ENCODE assay signal across 8 cellular contexts in genomic region chr3:186588619-186589018, GRCh38. TPM values are rescaled to one million over a fixed set of nuclear protein-coding genes. Genes with fewer than 3 reads are reported as not detected.
DNase-seq lines count a peak whose midpoint lies in the region; ATAC-seq and TF ChIP-seq lines count a peak whose summit lies in the region.
"Had no signal": no experiment of that assay in that cellular context is flagged by ENCODE, and none has a peak within 500 bp of the region (broad histone marks: within the 10 kb centered on the region; RNA-seq: fewer than 3 reads in every experiment).

No MANE protein-coding gene starts in this region.

- H3K4me3 Mint-ChIP-seq in T-cell: no peak overlapping the region

- POLR2A ChIA-PET in T-cell (lab: Charles Lee): interaction anchor here in 1 of 2 donors (0.6 kb wide), 1 partner anchor 653 kb away, joined by 3 read pairs; no protein-coding TSS in a partner anchor

- no peak overlapping the region for H2AFZ ChIP-seq in ACC112 (ENCODE audit: low read length, unreplicated experiment)

- no peak for DNase-seq in T-cell
- DNase-seq in testis: no peak
- no peak for DNase-seq in SKM-1 treated with dmso at 0.1 percent for 144 hours (lab: John Stamatoyannopoulos, UW; ENCODE audit: unreplicated experiment)
- DNase-seq: posterior cingulate gyrus; stimulated activated CD4-positive, alpha-beta T cell treated with anti-CD3 and anti-CD28 coated beads, Interleukin-4, amount 100 ng/mL, for 24 hours had no signal

- TF ChIP-seq CTCF in testis (IDR thresholded peaks at IDR 0.05): no peak

- peaks cover 22% of the 10 kb centered on the region for H3K4me1 ChIP-seq in ACC112 (ENCODE audit: control insufficient read depth, insufficient read depth, low read length, unreplicated experiment)
- H3K4me1 ChIP-seq in testis: no peaks in the 10 kb centered on the region

- H3K9me3 Mint-ChIP-seq in T-cell: no peaks in the 10 kb centered on the region

- peaks cover 8 to 25% (median 23%) of the 10 kb centered on the region in 3 donors for H3K4me1 Mint-ChIP-seq in T-cell

- H3K27me3 Mint-ChIP-seq in T-cell: no peaks in the 10 kb centered on the region

- no peak overlapping the region for H3K27ac ChIP-seq in ACC112 (ENCODE audit: low read depth, low read length)
- H3K27ac ChIP-seq in testis: no peak overlapping the region
- H3K27ac ChIP-seq: thoracic aorta had no signal

- H3K9me3 ChIP-seq in testis: no peaks in the 10 kb centered on the region
- H3K9me3 ChIP-seq: thoracic aorta had no signal

- intact Hi-C loops in testis (cut with DNase I; ENCODE audit: low total_unique reads): no loop called here

- H3K4me3 ChIP-seq in ACC112 (ENCODE audit: low read depth, low read length) (0 out of 2 replicates have a peak overlapping the region, but pooled peaks have one; percentile 21), testis (no peak overlapping the region)
- H3K4me3 ChIP-seq: thoracic aorta had no signal

- H3K79me2 ChIP-seq in ACC112 (ENCODE audit: control insufficient read depth, insufficient read depth, low read length, unreplicated experiment): no peaks in the 10 kb centered on the region

- TF ChIP-seq POLR2A in testis (IDR thresholded peaks at IDR 0.05): no peak

- no peak for ATAC-seq in T-cell (replicated peaks in 1 of 4)

- peaks cover 17% of the 10 kb centered on the region for H3K36me3 ChIP-seq in ACC112 (ENCODE audit: insufficient read depth, low read length)
- no peaks in the 10 kb centered on the region for H3K36me3 ChIP-seq in testis (ENCODE audit: low read depth, missing control alignments)

- CTCF ChIA-PET in T-cell (lab: Charles Lee): interaction anchor here (0.6 to 2.7 kb wide), 2 partner anchors 28 to 176 kb away, joined by 3 to 8 read pairs; no protein-coding TSS in a partner anchor

- peaks cover 22% of the 10 kb centered on the region for H3K36me3 Mint-ChIP-seq in T-cell

- WGBS in testis, 2 donors: 82 to 85% methylated on average over 2 of the region's 2 CpGs

- H3K27me3 ChIP-seq in ACC112 (ENCODE audit: insufficient read depth, low read length) (no peaks in the 10 kb centered on the region), testis (no peaks in the 10 kb centered on the region)

- H3K27ac Mint-ChIP-seq in T-cell: peak overlapping the region; percentile 23 to 54

RNA-seq across cellular contexts. Expression of gene DNAJB11, which starts 18.1 kb away (rescaled TPM):
- total RNA-seq in T-cell (10 to 100 TPM; 28.7 to 65.4 (median 31.7) TPM), testis (10 to 100 TPM; 39.3 to 60.2 TPM)
- 58.5 TPM for polyA plus RNA-seq in testis (ENCODE audit: insufficient read depth, low read depth, low replicate concordance)

RNA-seq across cellular contexts. Expression of gene TBCCD1, which starts 21.5 kb away (rescaled TPM):
- 10 to 100 TPM; 16.1 to 17.4 (median 16.5) TPM for total RNA-seq in T-cell
- 10 to 100 TPM; 33.1 to 35.0 TPM for total RNA-seq in testis
- polyA plus RNA-seq in testis (ENCODE audit: insufficient read depth, low read depth, low replicate concordance): 43.4 TPM

RNA-seq across cellular contexts. Expression of gene AHSG, which starts 24.2 kb away (rescaled TPM):
- total RNA-seq in T-cell (1 to 10 TPM in 3 of 5 donors, not detected in 2; 1.8 to 1.9 (median 1.9) TPM), testis (1 to 10 TPM in 1 of 2 donors, under 1 TPM in 1; 0.81 to 1.6 TPM)
- 1.5 TPM for polyA plus RNA-seq in testis (ENCODE audit: insufficient read depth, low read depth, low replicate concordance)
- total RNA-seq: thoracic aorta had no signal

RNA-seq across cellular contexts. Expression of gene CRYGS, which starts 44.4 kb away (rescaled TPM):
- total RNA-seq in T-cell (10 to 100 TPM in 1 of 5 donors, 1 to 10 TPM in 4; 5.5 to 10.4 (median 7.8) TPM), testis (1 to 10 TPM; 6.1 to 8.6 TPM)
- 6.3 TPM for polyA plus RNA-seq in testis (ENCODE audit: insufficient read depth, low read depth, low replicate concordance)

RNA-seq across cellular contexts. Expression of gene FETUB, which starts 51.6 kb away (rescaled TPM):
- not detected for total RNA-seq in T-cell
- total RNA-seq in testis: under 1 TPM in 1 of 2 donors, not detected in 1; 0.79 TPM
- 2.4 TPM for polyA plus RNA-seq in testis (ENCODE audit: insufficient read depth, low read depth, low replicate concordance)
- total RNA-seq: cerebellum, thoracic aorta had no signal
